In genomic region chr6:14502551-14502950, GRCh38 we compare ENCODE assay signal across 1 cellular context.
TF ChIP-seq lines count a peak whose summit lies in the region.

No MANE protein-coding gene starts in this region.

TF ChIP-seq in K562, 482 proteins besides CTCF, POLR2A, EP300 and RAD21 (continued from another document and continues in another):
- TF ChIP-seq UBTF (IDR thresholded peaks at IDR 0.05; ENCODE audit: borderline replicate concordance in 1 of 2, low read depth in 2 of 2, low read length in 2 of 2) (no peak), ATF4 (CRISPR knock-in tag; IDR thresholded peaks at IDR 0.05) (no peak), ZFP30 (CRISPR knock-in tag; IDR thresholded peaks at IDR 0.05; ENCODE audit: borderline replicate concordance) (no peak), SNIP1 (IDR thresholded peaks at IDR 0.05; ENCODE audit: low read depth) (no peak), E4F1 (CRISPR knock-in tag; IDR thresholded peaks at IDR 0.05; ENCODE audit: borderline replicate concordance) (no peak), USF2 (CRISPR knock-in tag; IDR thresholded peaks at IDR 0.05) (peak; percentile 77), PHTF2 (CRISPR knock-in tag; IDR thresholded peaks at IDR 0.05) (no peak), VEZF1 (CRISPR knock-in tag; IDR thresholded peaks at IDR 0.05) (no peak), TSHZ1 (CRISPR knock-in tag; IDR thresholded peaks at IDR 0.05) (no peak), DPF2 (IDR thresholded peaks at IDR 0.05) (0 out of 2 replicates have a peak, but pooled peaks have one; percentile 56), RBM34 (IDR thresholded peaks at IDR 0.05; ENCODE audit: borderline replicate concordance, insufficient read depth, low read length) (no peak), BMI1 (IDR thresholded peaks at IDR 0.05; ENCODE audit: low read length) (no peak), BCLAF1 (IDR thresholded peaks at IDR 0.05; ENCODE audit: borderline replicate concordance in 1 of 2, control insufficient read depth in 1 of 2, low read depth in 2 of 2, low read length in 1 of 2) (no peak), EZH2 (IDR thresholded peaks at IDR 0.05; ENCODE audit: borderline replicate concordance, low read depth, low read length) (no peak), NR2F6 (CRISPR knock-in tag; IDR thresholded peaks at IDR 0.05) (no peak), NR3C1 (CRISPR knock-in tag; IDR thresholded peaks at IDR 0.05) (no peak), ARID2 (IDR thresholded peaks at IDR 0.05) (no peak), CBFA2T3 (IDR thresholded peaks at IDR 0.05) (no peak), ZNF696 (CRISPR knock-in tag; conservative IDR thresholded peaks at IDR 0.05) (no peak), USF1 (CRISPR knock-in tag; IDR thresholded peaks at IDR 0.05) (peak; percentile 60; the same call in 1 of the 2 replicates), NR0B1 (IDR thresholded peaks at IDR 0.05; ENCODE audit: partially characterized antibody) (no peak), ASH1L (IDR thresholded peaks at IDR 0.05; ENCODE audit: borderline replicate concordance, low read depth, partially characterized antibody) (no peak), CHD4 (IDR thresholded peaks at IDR 0.05; ENCODE audit: insufficient read depth, insufficient replicate concordance, low read depth, low read length, poor library complexity, severe bottlenecking) (no peak), MEIS2 (IDR thresholded peaks at IDR 0.05; ENCODE audit: partially characterized antibody) (no peak), ZNF609 (CRISPR knock-in tag; IDR thresholded peaks at IDR 0.05; ENCODE audit: borderline replicate concordance) (no peak), TEAD2 (tag; IDR thresholded peaks at IDR 0.05) (no peak), HINFP (tag; conservative IDR thresholded peaks at IDR 0.05; ENCODE audit: low read depth) (no peak), E2F3 (CRISPR knock-in tag; IDR thresholded peaks at IDR 0.05) (no peak)
